Comparison of ENCODE assay signal across 17 cellular contexts in the genomic region with DNA sequence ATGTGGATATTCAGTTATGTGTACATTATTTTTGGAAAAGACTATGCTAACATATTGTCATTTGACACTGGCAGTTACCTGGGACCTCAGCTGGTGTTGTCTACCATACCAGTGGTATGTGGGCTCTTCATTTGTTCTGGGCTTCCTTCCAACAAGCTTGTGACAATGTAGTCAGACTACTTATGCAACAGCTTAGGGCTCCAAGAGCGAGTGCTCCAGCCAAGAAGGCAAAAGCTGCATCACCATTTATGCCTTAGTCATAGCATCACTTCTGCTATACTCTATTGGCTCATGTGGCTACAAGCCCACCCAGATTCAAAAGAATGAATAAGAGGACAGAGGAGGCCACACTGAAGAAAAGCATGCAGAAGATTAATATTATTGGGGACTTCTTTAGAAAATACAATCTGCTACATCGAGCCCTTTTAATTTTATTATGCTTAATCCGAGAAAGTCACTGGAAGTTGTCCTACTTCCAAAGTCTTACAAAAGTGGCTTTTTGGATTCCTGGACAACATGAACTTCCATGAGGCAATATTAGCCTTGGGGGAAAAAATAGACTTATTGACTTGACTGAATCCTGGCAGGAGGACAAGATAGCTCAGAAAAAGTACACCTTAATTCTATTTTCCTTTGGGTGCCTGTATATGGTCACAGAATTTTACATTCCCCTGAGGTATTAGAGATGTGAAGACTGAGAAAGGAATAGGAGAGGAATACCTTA.
DNase-seq lines count a peak whose midpoint lies in the region; ATAC-seq and TF ChIP-seq lines count a peak whose summit lies in the region.
"Had no signal": no experiment of that assay in that cellular context is flagged by ENCODE, and none has a peak within 500 bp of the region (broad histone marks: within the 10 kb centered on the region; RNA-seq: fewer than 3 reads in every experiment).

No MANE protein-coding gene starts in this region.

- H2AK5ac ChIP-seq in mesenchymal stem cell (ENCODE audit: low read length, severe bottlenecking): no peak overlapping the region

- TF ChIP-seq CTCF in MM.1S (IDR thresholded peaks at IDR 0.05; ENCODE audit: low read length): no peak
- no peak for TF ChIP-seq CTCF in esophagus squamous epithelium (IDR thresholded peaks at IDR 0.05)

- no peak overlapping the region for H3K14ac ChIP-seq in mesenchymal stem cell (ENCODE audit: low read length in 2 of 2)

- H3K36me3 ChIP-seq in mesenchymal stem cell (ENCODE audit: control insufficient read depth in 1 of 2, insufficient read depth in 2 of 2, low read depth in 1 of 2, low read length in 2 of 2) (no peaks in the 10 kb centered on the region), MM.1S (replicated peaks; ENCODE audit: insufficient read depth, low read length) (no peaks in the 10 kb centered on the region), esophagus squamous epithelium (no peaks in the 10 kb centered on the region)
- H3K36me3 ChIP-seq: BLaER1 treated with 17β-estradiol and CSF1 and Interleukin-3, amounts not matched to agents 10 nM and 100 nM; cardiac muscle cell; ovary; thoracic aorta; WERI-Rb-1 had no signal

- no peak overlapping the region for H2BK120ac ChIP-seq in mesenchymal stem cell (ENCODE audit: low read depth, low read length)

- no peak overlapping the region for H2BK15ac ChIP-seq in mesenchymal stem cell (ENCODE audit: low read depth, poor library complexity, severe bottlenecking)

- H3K27me3 ChIP-seq in mesenchymal stem cell (ENCODE audit: control insufficient read depth in 1 of 2, insufficient read depth in 1 of 2, low read length in 2 of 2) (no peaks in the 10 kb centered on the region), MM.1S (replicated peaks; ENCODE audit: insufficient read depth, low read length) (no peaks in the 10 kb centered on the region), esophagus squamous epithelium (no peaks in the 10 kb centered on the region)
- H3K27me3 ChIP-seq: BLaER1 treated with 17β-estradiol and CSF1 and Interleukin-3, amounts not matched to agents 10 nM and 100 nM; cardiac muscle cell; ovary had no signal

- no peak overlapping the region for H4K91ac ChIP-seq in mesenchymal stem cell (ENCODE audit: low read length)

- H3K9ac ChIP-seq in mesenchymal stem cell (ENCODE audit: low read length) (peak overlapping the region; percentile 10), MM.1S (ENCODE audit: low read length) (no peak overlapping the region)
- H3K9ac ChIP-seq: BLaER1 treated with 17β-estradiol and CSF1 and Interleukin-3, amounts not matched to agents 10 nM and 100 nM; KMS-11 had no signal

- no peaks in the 10 kb centered on the region for H3K9me2 ChIP-seq in MM.1S (replicated peaks; ENCODE audit: insufficient read depth, low read length)

- H3K4me3 ChIP-seq in mesenchymal stem cell (ENCODE audit: insufficient read depth in 1 of 2, low read depth in 1 of 2, low read length in 2 of 2) (no peak overlapping the region), MM.1S (ENCODE audit: low read length) (no peak overlapping the region), esophagus squamous epithelium (no peak overlapping the region)
- H3K4me3 ChIP-seq: BLaER1 treated with 17β-estradiol and CSF1 and Interleukin-3, amounts not matched to agents 10 nM and 100 nM; cardiac muscle cell; GM23338; ovary; thoracic aorta had no signal

- H4K8ac ChIP-seq in mesenchymal stem cell (ENCODE audit: low read length): no peak overlapping the region

- H3F3A ChIP-seq in MM.1S (ENCODE audit: insufficient read depth, low read length): no peaks in the 10 kb centered on the region

- peak; percentile 42 for ATAC-seq in esophagus mucosa
- no peak for ATAC-seq in HG03045 (IDR thresholded peaks at IDR 0.05; ENCODE audit: unreplicated experiment)
- ATAC-seq in HG02981 (IDR thresholded peaks at IDR 0.05; ENCODE audit: unreplicated experiment): no peak
- ATAC-seq: GM23338, left colon had no signal

- H3K79me2 ChIP-seq in MM.1S (ENCODE audit: low read length): no peaks in the 10 kb centered on the region

- no peak for TF ChIP-seq POLR2A in esophagus squamous epithelium (IDR thresholded peaks at IDR 0.05)

- no peaks in the 10 kb centered on the region for H3K79me1 ChIP-seq in mesenchymal stem cell (replicated peaks; ENCODE audit: low read length, poor library complexity, severe bottlenecking)

- no peak overlapping the region for H2BK5ac ChIP-seq in mesenchymal stem cell (ENCODE audit: low read depth, low read length, poor library complexity, severe bottlenecking)

- H3K27ac ChIP-seq in mesenchymal stem cell (ENCODE audit: low read length, poor library complexity, severe bottlenecking) (no peak overlapping the region), MM.1S (ENCODE audit: low read length) (no peak overlapping the region), esophagus squamous epithelium (no peak overlapping the region)
- H3K27ac ChIP-seq: BLaER1 treated with 17β-estradiol and CSF1 and Interleukin-3, amounts not matched to agents 10 nM and 100 nM; cardiac muscle cell; KMS-11; ovary; thoracic aorta; WERI-Rb-1 had no signal

- intact Hi-C loops in esophagus squamous epithelium (cut with DNase I): no loop called here

- H3K23ac ChIP-seq in mesenchymal stem cell (ENCODE audit: low read length in 2 of 2): no peak overlapping the region

- H3K18ac ChIP-seq in mesenchymal stem cell (ENCODE audit: low read depth in 1 of 2, low read length in 2 of 2): no peak overlapping the region

- H3K9me3 ChIP-seq in mesenchymal stem cell (ENCODE audit: control insufficient read depth, low read length) (no peaks in the 10 kb centered on the region), MM.1S (replicated peaks; ENCODE audit: insufficient read depth, low read length) (no peaks in the 10 kb centered on the region), esophagus squamous epithelium (no peaks in the 10 kb centered on the region)
- H3K9me3 ChIP-seq: BLaER1 treated with 17β-estradiol and CSF1 and Interleukin-3, amounts not matched to agents 10 nM and 100 nM; ovary; thoracic aorta had no signal

- H3K4me1 ChIP-seq in mesenchymal stem cell (ENCODE audit: control insufficient read depth, insufficient read depth, low read depth, low read length): no peaks in the 10 kb centered on the region
- H3K4me1 ChIP-seq in MM.1S (ENCODE audit: low read length): no peaks in the 10 kb centered on the region
- no peaks in the 10 kb centered on the region for H3K4me1 ChIP-seq in esophagus squamous epithelium
- H3K4me1 ChIP-seq: BLaER1 treated with 17β-estradiol and CSF1 and Interleukin-3, amounts not matched to agents 10 nM and 100 nM had no signal

- peak; percentile 41 for DNase-seq in AG08396 (ENCODE audit: low spot score)
- DNase-seq in M059J (ENCODE audit: low read depth): peak; percentile 73
- DNase-seq in mesenchymal stem cell: peak; percentile 67
- DNase-seq in MM.1S: no peak
- no peak for DNase-seq in esophagus squamous epithelium (lab: John Stamatoyannopoulos, UW)
- DNase-seq: erythroblast, left colon, ovary, WERI-Rb-1 had no signal

- WGBS in mesenchymal stem cell: 84% methylated on average over 3 of the region's 3 CpGs
- WGBS in esophagus squamous epithelium, 2 donors: 50 to 51% methylated on average over 3 of the region's 3 CpGs

- H2BK12ac ChIP-seq in mesenchymal stem cell (ENCODE audit: low read length in 2 of 2): no peak overlapping the region

- no peak overlapping the region for H3K4ac ChIP-seq in mesenchymal stem cell (ENCODE audit: low read depth in 1 of 2, low read length in 2 of 2)

- no peaks in the 10 kb centered on the region for H4K20me1 ChIP-seq in MM.1S (ENCODE audit: insufficient read depth, low read length)
- H4K20me1 ChIP-seq: BLaER1 treated with 17β-estradiol and CSF1 and Interleukin-3, amounts not matched to agents 10 nM and 100 nM had no signal

- H2AFZ ChIP-seq in mesenchymal stem cell (ENCODE audit: low read depth, low read length): no peak overlapping the region
- no peak overlapping the region for H2AFZ ChIP-seq in MM.1S (ENCODE audit: low read length)
- H2AFZ ChIP-seq: GM23338 had no signal

- H3K4me2 ChIP-seq in mesenchymal stem cell (ENCODE audit: low read length, poor library complexity, severe bottlenecking): no peak overlapping the region
- H3K4me2 ChIP-seq in MM.1S (ENCODE audit: low read depth, low read length): no peak overlapping the region
- H3K4me2 ChIP-seq: BLaER1 treated with 17β-estradiol and CSF1 and Interleukin-3, amounts not matched to agents 10 nM and 100 nM; GM23338; KMS-11 had no signal

Comparison
In these comparisons a context has a peak if more than half of its experiments do, and no peak if none do; other contexts are left out.
1. DNase-seq: peak in AG08396 (single experiment), M059J (single experiment) and mesenchymal stem cell (single experiment); none in MM.1S (single experiment) and esophagus squamous epithelium (single experiment).